Comparison of ENCODE assay signal across 1 cellular context in genomic region chr10:22997102-22997501, GRCh38.
TF ChIP-seq lines count a peak whose summit lies in the region.

No MANE protein-coding gene starts in this region.

TF ChIP-seq in SK-N-SH, 30 proteins besides CTCF, POLR2A, EP300 and RAD21 (continued from another document):
- TF ChIP-seq PBX3 (IDR thresholded peaks at IDR 0.05): no peak
- no peak for TF ChIP-seq FOSL2 (IDR thresholded peaks at IDR 0.05; ENCODE audit: borderline replicate concordance, low read depth)
- no peak for TF ChIP-seq FOXM1 (IDR thresholded peaks at IDR 0.05; ENCODE audit: low read depth)
- TF ChIP-seq JUND (IDR thresholded peaks at IDR 0.05): no peak
